ENCODE assay signal across 10 cellular contexts in the genomic region with DNA sequence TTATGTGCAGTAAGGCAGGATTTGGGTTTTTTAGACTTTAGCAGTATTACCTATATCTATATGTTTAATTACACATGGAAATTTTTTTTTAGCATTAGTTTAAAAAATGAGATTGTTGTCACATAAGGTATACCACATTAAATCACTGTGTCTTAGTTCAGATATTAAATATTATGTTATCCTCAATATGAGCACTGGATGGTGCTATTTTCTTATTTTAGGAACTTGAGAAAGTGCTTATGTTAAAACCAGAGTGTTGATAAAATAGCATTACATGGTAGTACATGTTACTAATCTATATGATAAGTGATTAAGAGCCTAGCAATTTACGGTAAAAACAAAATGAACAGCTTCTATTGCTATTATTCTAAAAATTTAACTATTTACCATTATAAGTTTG. TPM values are rescaled to one million over a fixed set of nuclear protein-coding genes. Genes with fewer than 3 reads are reported as not detected.
DNase-seq lines count a peak whose midpoint lies in the region; ATAC-seq and TF ChIP-seq lines count a peak whose summit lies in the region.
"Had no signal": no experiment of that assay in that cellular context is flagged by ENCODE, and none has a peak within 500 bp of the region (broad histone marks: within the 10 kb centered on the region; RNA-seq: fewer than 3 reads in every experiment).

No MANE protein-coding gene starts in this region.

- intact Hi-C loops in spleen (cut with DNase I; ENCODE audit: low total_unique reads) = no loop called here
- intact Hi-C loops in ovary (cut with DNase I) = loop anchor here in 1 of 4 donors (10.0 kb wide), 1 partner anchor 619 kb away; no protein-coding TSS in a partner anchor

- ATAC-seq in HG03039 (IDR thresholded peaks at IDR 0.05; ENCODE audit: unreplicated experiment) = no peak

- 89 to 98% (median 91%) methylated on average over 1 of the region's 1 CpG for WGBS in spleen, 5 donors
- WGBS in ovary, 3 donors = 36 to 55% (median 53%) methylated on average over 1 of the region's 1 CpG

- TF ChIP-seq POLR2A in spleen (IDR thresholded peaks at IDR 0.05) (no peak), ovary (IDR thresholded peaks at IDR 0.05) (no peak)

- H3K27ac ChIP-seq in spleen = no peak overlapping the region
- no peak overlapping the region for H3K27ac ChIP-seq in ovary
- H3K27ac ChIP-seq: BLaER1, SJSA1 had no signal

- H3K4me1 ChIP-seq in spleen = peaks cover 0 to 8% (median 0%) of the 10 kb centered on the region in 6 donors
- no peaks in the 10 kb centered on the region for H3K4me1 ChIP-seq in ovary (ENCODE audit: insufficient read depth)
- H3K4me1 ChIP-seq: BLaER1, SJSA1 had no signal

- H3K9me3 ChIP-seq in spleen = no peaks in the 10 kb centered on the region
- H3K9me3 ChIP-seq in ovary = no peaks in the 10 kb centered on the region
- H3K9me3 ChIP-seq: SJSA1 had no signal

- DNase-seq in NCI-H1417 (lab: John Stamatoyannopoulos, UW) = peak in 2 of 3 experiments; percentile 42 to 65
- no peak for DNase-seq in NCI-H1417 treated with DMSO at 0.1 percent for 48 hours (lab: John Stamatoyannopoulos, UW)
- peak; percentile 17 for DNase-seq in NCI-H748 treated with DMSO at 0.1 percent for 48 hours (lab: John Stamatoyannopoulos, UW)
- peak; percentile 34 for DNase-seq in epithelial cell of esophagus (ENCODE audit: low read depth)
- DNase-seq in spleen = no peak
- DNase-seq in ovary = no peak
- DNase-seq in iPS-NIHi11 (ENCODE audit: low spot score) = no peak

- TF ChIP-seq CTCF in epithelial cell of esophagus (IDR thresholded peaks at IDR 0.05; ENCODE audit: insufficient read depth, low read depth, low read length, missing control alignments) (peak; percentile 6), spleen (IDR thresholded peaks at IDR 0.05 in 8 of 11, conservative IDR thresholded peaks at IDR 0.05 in 3 of 11) (peak in 8 of 11 experiments; percentile 17 to 51 (median 35)), ovary (IDR thresholded peaks at IDR 0.05) (peak in 1 of 3 donors; percentile 14)

- no peaks in the 10 kb centered on the region for H3K27me3 ChIP-seq in spleen (replicated peaks in 1 of 7)
- peaks cover 2% of the 10 kb centered on the region for H3K27me3 ChIP-seq in ovary
- H3K27me3 ChIP-seq: BLaER1, SJSA1 had no signal

- no peak overlapping the region for H3K4me3 ChIP-seq in epithelial cell of esophagus (ENCODE audit: low read length)
- H3K4me3 ChIP-seq in spleen = no peak overlapping the region
- no peak overlapping the region for H3K4me3 ChIP-seq in ovary
- H3K4me3 ChIP-seq: BLaER1, SJSA1 had no signal

- H3K36me3 ChIP-seq in spleen (peaks cover 0 to 94% (median 41%) of the 10 kb centered on the region in 6 donors), ovary (peaks cover 4% of the 10 kb centered on the region)

- no peak for TF ChIP-seq EP300 in ovary (IDR thresholded peaks at IDR 0.05)

RNA-seq across cellular contexts. Expression of gene MIOS, which starts 28.8 kb away (rescaled TPM):
- total RNA-seq in spleen (100 to 1,000 TPM in 1 of 7 donors, 10 to 100 TPM in 6; 36.5 to 104 (median 49.5) TPM), ovary (10 to 100 TPM; 25.4 to 49.2 (median 29.6) TPM)
- polyA plus RNA-seq in spleen (10 to 100 TPM; 18.0 to 21.0 (median 18.9) TPM), ovary (10 to 100 TPM; 11.2 to 16.1 TPM)

RNA-seq across cellular contexts. Expression of gene UMAD1, which starts 45.1 kb away (rescaled TPM):
- total RNA-seq in spleen (10 to 100 TPM; 13.2 to 21.2 (median 16.9) TPM), ovary (10 to 100 TPM; 10.4 to 19.1 (median 16.2) TPM)
- polyA plus RNA-seq in spleen (1 to 10 TPM; 7.6 to 9.3 (median 8.8) TPM), ovary (10 to 100 TPM; 12.6 to 16.6 TPM)

RNA-seq across cellular contexts. Expression of gene COL28A1, which starts 59.8 kb away (rescaled TPM):
- total RNA-seq in spleen (under 1 TPM; 0.20 to 0.94 (median 0.66) TPM), ovary (1 to 10 TPM in 6 of 7 donors, under 1 TPM in 1; 0.87 to 3.2 (median 1.4) TPM)
- polyA plus RNA-seq in spleen (1 to 10 TPM in 1 of 3 donors, under 1 TPM in 2; 0.08 to 1.6 (median 0.28) TPM), ovary (1 to 10 TPM in 1 of 2 donors, under 1 TPM in 1; 0.29 to 4.2 TPM)
- total RNA-seq: SJSA1 had no signal

Comparison
In these comparisons a context has a peak if more than half of its experiments do, and no peak if none do; other contexts are left out.
1. DNase-seq: peak in NCI-H1417 (2 of 3), NCI-H748 treated with DMSO at 0.1 percent for 48 hours (single experiment) and epithelial cell of esophagus (single experiment); none in NCI-H1417 treated with DMSO at 0.1 percent for 48 hours (single experiment), spleen (single experiment), ovary (0 of 5) and iPS-NIHi11 (single experiment).